1 cellular context compared by ENCODE assay signal in genomic region chr7:1425292-1426136, GRCh38.
TF ChIP-seq lines count a peak whose summit lies in the region.

No MANE protein-coding gene starts in this region.

TF ChIP-seq in HepG2, 621 proteins besides CTCF, POLR2A, EP300 and RAD21 (continued from another document and continues in another):
- TF ChIP-seq PHF20 (CRISPR knock-in tag; IDR thresholded peaks at IDR 0.05) = peak; percentile 24; the same call in 1 of the 2 replicates
- TF ChIP-seq ZNF670 (CRISPR knock-in tag; IDR thresholded peaks at IDR 0.05; ENCODE audit: borderline replicate concordance) = no peak
- TF ChIP-seq SMAD1 (CRISPR knock-in tag; IDR thresholded peaks at IDR 0.05; ENCODE audit: borderline replicate concordance, low read depth) = no peak
- no peak for TF ChIP-seq ZBTB42 (CRISPR knock-in tag; IDR thresholded peaks at IDR 0.05)
- no peak for TF ChIP-seq ATF5 (CRISPR knock-in tag; IDR thresholded peaks at IDR 0.05; ENCODE audit: low read depth)
- TF ChIP-seq NFYB (CRISPR knock-in tag; IDR thresholded peaks at IDR 0.05) = peak; percentile 84
- TF ChIP-seq ZNF143 (CRISPR knock-in tag; IDR thresholded peaks at IDR 0.05) = peak; percentile 95
- no peak for TF ChIP-seq CAMTA2 (CRISPR knock-in tag; IDR thresholded peaks at IDR 0.05; ENCODE audit: borderline replicate concordance)
- TF ChIP-seq SP1 (IDR thresholded peaks at IDR 0.05) = no peak
- TF ChIP-seq SP1 (CRISPR knock-in tag; IDR thresholded peaks at IDR 0.05) = no peak
- TF ChIP-seq, protein P1, sequence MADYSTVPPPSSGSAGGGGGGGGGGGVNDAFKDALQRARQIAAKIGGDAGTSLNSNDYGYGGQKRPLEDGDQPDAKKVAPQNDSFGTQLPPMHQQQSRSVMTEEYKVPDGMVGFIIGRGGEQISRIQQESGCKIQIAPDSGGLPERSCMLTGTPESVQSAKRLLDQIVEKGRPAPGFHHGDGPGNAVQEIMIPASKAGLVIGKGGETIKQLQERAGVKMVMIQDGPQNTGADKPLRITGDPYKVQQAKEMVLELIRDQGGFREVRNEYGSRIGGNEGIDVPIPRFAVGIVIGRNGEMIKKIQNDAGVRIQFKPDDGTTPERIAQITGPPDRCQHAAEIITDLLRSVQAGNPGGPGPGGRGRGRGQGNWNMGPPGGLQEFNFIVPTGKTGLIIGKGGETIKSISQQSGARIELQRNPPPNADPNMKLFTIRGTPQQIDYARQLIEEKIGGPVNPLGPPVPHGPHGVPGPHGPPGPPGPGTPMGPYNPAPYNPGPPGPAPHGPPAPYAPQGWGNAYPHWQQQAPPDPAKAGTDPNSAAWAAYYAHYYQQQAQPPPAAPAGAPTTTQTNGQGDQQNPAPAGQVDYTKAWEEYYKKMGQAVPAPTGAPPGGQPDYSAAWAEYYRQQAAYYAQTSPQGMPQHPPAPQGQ (CRISPR knock-in tag; IDR thresholded peaks at IDR 0.05; ENCODE audit: borderline replicate concordance) = no peak
- no peak for TF ChIP-seq NFATC3 (CRISPR knock-in tag; IDR thresholded peaks at IDR 0.05)
- no peak for TF ChIP-seq SKI (IDR thresholded peaks at IDR 0.05; ENCODE audit: partially characterized antibody)
- no peak for TF ChIP-seq ZNF263 (CRISPR knock-in tag; IDR thresholded peaks at IDR 0.05)
- no peak for TF ChIP-seq ZNF343 (CRISPR knock-in tag; IDR thresholded peaks at IDR 0.05)
- TF ChIP-seq TCF7L2 (IDR thresholded peaks at IDR 0.05; ENCODE audit: low read depth, low read length) = no peak
- TF ChIP-seq, protein P2, sequence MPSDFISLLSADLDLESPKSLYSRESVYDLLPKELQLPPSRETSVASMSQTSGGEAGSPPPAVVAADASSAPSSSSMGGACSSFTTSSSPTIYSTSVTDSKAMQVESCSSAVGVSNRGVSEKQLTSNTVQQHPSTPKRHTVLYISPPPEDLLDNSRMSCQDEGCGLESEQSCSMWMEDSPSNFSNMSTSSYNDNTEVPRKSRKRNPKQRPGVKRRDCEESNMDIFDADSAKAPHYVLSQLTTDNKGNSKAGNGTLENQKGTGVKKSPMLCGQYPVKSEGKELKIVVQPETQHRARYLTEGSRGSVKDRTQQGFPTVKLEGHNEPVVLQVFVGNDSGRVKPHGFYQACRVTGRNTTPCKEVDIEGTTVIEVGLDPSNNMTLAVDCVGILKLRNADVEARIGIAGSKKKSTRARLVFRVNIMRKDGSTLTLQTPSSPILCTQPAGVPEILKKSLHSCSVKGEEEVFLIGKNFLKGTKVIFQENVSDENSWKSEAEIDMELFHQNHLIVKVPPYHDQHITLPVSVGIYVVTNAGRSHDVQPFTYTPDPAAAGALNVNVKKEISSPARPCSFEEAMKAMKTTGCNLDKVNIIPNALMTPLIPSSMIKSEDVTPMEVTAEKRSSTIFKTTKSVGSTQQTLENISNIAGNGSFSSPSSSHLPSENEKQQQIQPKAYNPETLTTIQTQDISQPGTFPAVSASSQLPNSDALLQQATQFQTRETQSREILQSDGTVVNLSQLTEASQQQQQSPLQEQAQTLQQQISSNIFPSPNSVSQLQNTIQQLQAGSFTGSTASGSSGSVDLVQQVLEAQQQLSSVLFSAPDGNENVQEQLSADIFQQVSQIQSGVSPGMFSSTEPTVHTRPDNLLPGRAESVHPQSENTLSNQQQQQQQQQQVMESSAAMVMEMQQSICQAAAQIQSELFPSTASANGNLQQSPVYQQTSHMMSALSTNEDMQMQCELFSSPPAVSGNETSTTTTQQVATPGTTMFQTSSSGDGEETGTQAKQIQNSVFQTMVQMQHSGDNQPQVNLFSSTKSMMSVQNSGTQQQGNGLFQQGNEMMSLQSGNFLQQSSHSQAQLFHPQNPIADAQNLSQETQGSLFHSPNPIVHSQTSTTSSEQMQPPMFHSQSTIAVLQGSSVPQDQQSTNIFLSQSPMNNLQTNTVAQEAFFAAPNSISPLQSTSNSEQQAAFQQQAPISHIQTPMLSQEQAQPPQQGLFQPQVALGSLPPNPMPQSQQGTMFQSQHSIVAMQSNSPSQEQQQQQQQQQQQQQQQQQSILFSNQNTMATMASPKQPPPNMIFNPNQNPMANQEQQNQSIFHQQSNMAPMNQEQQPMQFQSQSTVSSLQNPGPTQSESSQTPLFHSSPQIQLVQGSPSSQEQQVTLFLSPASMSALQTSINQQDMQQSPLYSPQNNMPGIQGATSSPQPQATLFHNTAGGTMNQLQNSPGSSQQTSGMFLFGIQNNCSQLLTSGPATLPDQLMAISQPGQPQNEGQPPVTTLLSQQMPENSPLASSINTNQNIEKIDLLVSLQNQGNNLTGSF (CRISPR knock-in tag; IDR thresholded peaks at IDR 0.05) = no peak
- TF ChIP-seq BORCS8-MEF2B (CRISPR knock-in tag; IDR thresholded peaks at IDR 0.05) = no peak; the same call in 1 of the 2 replicates
- no peak for TF ChIP-seq EZH2 (conservative IDR thresholded peaks at IDR 0.05; ENCODE audit: low read depth, low read length)
- TF ChIP-seq ZNF724P (CRISPR knock-in tag; IDR thresholded peaks at IDR 0.05; ENCODE audit: borderline replicate concordance) = no peak
- no peak for TF ChIP-seq SP140L (CRISPR knock-in tag; IDR thresholded peaks at IDR 0.05; ENCODE audit: borderline replicate concordance)
- TF ChIP-seq, protein P3, sequence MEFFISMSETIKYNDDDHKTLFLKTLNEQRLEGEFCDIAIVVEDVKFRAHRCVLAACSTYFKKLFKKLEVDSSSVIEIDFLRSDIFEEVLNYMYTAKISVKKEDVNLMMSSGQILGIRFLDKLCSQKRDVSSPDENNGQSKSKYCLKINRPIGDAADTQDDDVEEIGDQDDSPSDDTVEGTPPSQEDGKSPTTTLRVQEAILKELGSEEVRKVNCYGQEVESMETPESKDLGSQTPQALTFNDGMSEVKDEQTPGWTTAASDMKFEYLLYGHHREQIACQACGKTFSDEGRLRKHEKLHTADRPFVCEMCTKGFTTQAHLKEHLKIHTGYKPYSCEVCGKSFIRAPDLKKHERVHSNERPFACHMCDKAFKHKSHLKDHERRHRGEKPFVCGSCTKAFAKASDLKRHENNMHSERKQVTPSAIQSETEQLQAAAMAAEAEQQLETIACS (CRISPR knock-in tag; IDR thresholded peaks at IDR 0.05) = no peak
- no peak for TF ChIP-seq MBD4 (IDR thresholded peaks at IDR 0.05; ENCODE audit: borderline replicate concordance, low read length)
- TF ChIP-seq ARID5B (CRISPR knock-in tag; IDR thresholded peaks at IDR 0.05) = no peak
- TF ChIP-seq ZNF780A (CRISPR knock-in tag; IDR thresholded peaks at IDR 0.05) = no peak
- TF ChIP-seq, protein P4, sequence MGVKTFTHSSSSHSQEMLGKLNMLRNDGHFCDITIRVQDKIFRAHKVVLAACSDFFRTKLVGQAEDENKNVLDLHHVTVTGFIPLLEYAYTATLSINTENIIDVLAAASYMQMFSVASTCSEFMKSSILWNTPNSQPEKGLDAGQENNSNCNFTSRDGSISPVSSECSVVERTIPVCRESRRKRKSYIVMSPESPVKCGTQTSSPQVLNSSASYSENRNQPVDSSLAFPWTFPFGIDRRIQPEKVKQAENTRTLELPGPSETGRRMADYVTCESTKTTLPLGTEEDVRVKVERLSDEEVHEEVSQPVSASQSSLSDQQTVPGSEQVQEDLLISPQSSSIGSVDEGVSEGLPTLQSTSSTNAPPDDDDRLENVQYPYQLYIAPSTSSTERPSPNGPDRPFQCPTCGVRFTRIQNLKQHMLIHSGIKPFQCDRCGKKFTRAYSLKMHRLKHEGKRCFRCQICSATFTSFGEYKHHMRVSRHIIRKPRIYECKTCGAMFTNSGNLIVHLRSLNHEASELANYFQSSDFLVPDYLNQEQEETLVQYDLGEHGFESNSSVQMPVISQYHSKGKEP (CRISPR knock-in tag; IDR thresholded peaks at IDR 0.05) = no peak
- TF ChIP-seq ZNF644 (CRISPR knock-in tag; IDR thresholded peaks at IDR 0.05; ENCODE audit: low read depth) = no peak
- no peak for TF ChIP-seq LCORL (IDR thresholded peaks at IDR 0.05)
- 0 out of 2 replicates have a peak, but pooled peaks have one; percentile 49 for TF ChIP-seq LCORL (CRISPR knock-in tag; IDR thresholded peaks at IDR 0.05)
- TF ChIP-seq, protein P5, sequence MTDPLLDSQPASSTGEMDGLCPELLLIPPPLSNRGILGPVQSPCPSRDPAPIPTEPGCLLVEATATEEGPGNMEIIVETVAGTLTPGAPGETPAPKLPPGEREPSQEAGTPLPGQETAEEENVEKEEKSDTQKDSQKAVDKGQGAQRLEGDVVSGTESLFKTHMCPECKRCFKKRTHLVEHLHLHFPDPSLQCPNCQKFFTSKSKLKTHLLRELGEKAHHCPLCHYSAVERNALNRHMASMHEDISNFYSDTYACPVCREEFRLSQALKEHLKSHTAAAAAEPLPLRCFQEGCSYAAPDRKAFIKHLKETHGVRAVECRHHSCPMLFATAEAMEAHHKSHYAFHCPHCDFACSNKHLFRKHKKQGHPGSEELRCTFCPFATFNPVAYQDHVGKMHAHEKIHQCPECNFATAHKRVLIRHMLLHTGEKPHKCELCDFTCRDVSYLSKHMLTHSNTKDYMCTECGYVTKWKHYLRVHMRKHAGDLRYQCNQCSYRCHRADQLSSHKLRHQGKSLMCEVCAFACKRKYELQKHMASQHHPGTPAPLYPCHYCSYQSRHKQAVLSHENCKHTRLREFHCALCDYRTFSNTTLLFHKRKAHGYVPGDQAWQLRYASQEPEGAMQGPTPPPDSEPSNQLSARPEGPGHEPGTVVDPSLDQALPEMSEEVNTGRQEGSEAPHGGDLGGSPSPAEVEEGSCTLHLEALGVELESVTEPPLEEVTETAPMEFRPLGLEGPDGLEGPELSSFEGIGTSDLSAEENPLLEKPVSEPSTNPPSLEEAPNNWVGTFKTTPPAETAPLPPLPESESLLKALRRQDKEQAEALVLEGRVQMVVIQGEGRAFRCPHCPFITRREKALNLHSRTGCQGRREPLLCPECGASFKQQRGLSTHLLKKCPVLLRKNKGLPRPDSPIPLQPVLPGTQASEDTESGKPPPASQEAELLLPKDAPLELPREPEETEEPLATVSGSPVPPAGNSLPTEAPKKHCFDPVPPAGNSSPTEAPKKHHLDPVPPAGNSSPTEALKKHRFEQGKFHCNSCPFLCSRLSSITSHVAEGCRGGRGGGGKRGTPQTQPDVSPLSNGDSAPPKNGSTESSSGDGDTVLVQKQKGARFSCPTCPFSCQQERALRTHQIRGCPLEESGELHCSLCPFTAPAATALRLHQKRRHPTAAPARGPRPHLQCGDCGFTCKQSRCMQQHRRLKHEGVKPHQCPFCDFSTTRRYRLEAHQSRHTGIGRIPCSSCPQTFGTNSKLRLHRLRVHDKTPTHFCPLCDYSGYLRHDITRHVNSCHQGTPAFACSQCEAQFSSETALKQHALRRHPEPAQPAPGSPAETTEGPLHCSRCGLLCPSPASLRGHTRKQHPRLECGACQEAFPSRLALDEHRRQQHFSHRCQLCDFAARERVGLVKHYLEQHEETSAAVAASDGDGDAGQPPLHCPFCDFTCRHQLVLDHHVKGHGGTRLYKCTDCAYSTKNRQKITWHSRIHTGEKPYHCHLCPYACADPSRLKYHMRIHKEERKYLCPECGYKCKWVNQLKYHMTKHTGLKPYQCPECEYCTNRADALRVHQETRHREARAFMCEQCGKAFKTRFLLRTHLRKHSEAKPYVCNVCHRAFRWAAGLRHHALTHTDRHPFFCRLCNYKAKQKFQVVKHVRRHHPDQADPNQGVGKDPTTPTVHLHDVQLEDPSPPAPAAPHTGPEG (CRISPR knock-in tag; IDR thresholded peaks at IDR 0.05) = no peak
- 0 out of 2 replicates have a peak, but pooled peaks have one; percentile 18 for TF ChIP-seq EED (CRISPR knock-in tag; IDR thresholded peaks at IDR 0.05)
- no peak for TF ChIP-seq NCOR1 (IDR thresholded peaks at IDR 0.05; ENCODE audit: borderline replicate concordance, low read length)
- TF ChIP-seq GATA4 (IDR thresholded peaks at IDR 0.05; ENCODE audit: borderline replicate concordance, low read depth) = no peak
- no peak for TF ChIP-seq ZMAT3 (CRISPR knock-in tag; conservative IDR thresholded peaks at IDR 0.05)
- TF ChIP-seq ZNF292 (CRISPR knock-in tag; IDR thresholded peaks at IDR 0.05; ENCODE audit: borderline replicate concordance, low read depth) = no peak
- TF ChIP-seq NFKB2 (CRISPR knock-in tag; IDR thresholded peaks at IDR 0.05; ENCODE audit: borderline replicate concordance) = no peak; the same call in 1 of the 2 replicates
- TF ChIP-seq HOXA5 (CRISPR knock-in tag; IDR thresholded peaks at IDR 0.05) = no peak
- TF ChIP-seq, protein P6, sequence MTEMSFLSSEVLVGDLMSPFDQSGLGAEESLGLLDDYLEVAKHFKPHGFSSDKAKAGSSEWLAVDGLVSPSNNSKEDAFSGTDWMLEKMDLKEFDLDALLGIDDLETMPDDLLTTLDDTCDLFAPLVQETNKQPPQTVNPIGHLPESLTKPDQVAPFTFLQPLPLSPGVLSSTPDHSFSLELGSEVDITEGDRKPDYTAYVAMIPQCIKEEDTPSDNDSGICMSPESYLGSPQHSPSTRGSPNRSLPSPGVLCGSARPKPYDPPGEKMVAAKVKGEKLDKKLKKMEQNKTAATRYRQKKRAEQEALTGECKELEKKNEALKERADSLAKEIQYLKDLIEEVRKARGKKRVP (CRISPR knock-in tag; IDR thresholded peaks at IDR 0.05) = no peak
- no peak for TF ChIP-seq ATF7 (IDR thresholded peaks at IDR 0.05)
- TF ChIP-seq ATF7 (CRISPR knock-in tag; IDR thresholded peaks at IDR 0.05) = no peak
- no peak for TF ChIP-seq HDAC2 (CRISPR knock-in tag; IDR thresholded peaks at IDR 0.05)
